In the genomic region with DNA sequence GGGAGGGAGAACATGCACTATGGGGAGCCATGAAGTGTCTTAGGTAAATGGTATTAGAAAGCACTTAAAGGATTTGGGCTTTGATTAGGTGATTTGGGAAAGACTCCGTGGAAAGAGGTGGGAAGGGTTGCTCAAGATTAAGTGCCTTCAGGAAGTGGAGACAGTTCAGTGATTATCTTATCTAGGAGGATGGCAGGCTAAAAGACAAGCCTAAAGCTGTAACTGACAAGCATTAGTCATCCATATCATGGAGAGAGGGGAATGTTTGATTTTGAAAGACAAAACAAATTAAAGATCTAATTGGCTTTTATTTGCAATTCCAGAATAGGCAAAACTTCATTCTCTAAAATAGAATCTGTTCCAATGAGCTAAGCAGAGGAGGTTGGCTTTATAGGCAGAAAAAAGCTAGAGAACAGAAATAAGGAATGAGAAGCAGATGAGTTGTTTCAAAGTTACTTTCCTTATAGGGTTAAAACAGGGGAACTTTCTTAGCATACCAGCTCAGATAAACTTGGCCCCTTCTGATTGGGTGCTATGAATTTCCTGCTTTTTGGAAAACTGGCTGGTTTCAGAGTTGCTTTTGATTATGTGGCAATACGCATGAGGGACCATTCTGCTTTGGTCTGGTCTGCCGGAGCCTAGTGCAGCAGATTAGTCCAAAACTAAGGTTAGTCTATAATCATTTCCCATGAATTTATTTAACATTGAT, we compare ENCODE assay signal across 12 cellular contexts. TPM values are rescaled to one million over a fixed set of nuclear protein-coding genes. Genes with fewer than 3 reads are reported as not detected.
DNase-seq lines count a peak whose midpoint lies in the region; ATAC-seq and TF ChIP-seq lines count a peak whose summit lies in the region.
"Had no signal": no experiment of that assay in that cellular context is flagged by ENCODE, and none has a peak within 500 bp of the region (broad histone marks: within the 10 kb centered on the region; RNA-seq: fewer than 3 reads in every experiment).

No MANE protein-coding gene starts in this region.

- no peaks in the 10 kb centered on the region for H3F3A ChIP-seq in PC-3 (ENCODE audit: low read length, unreplicated experiment)

- TF ChIP-seq POLR2A in esophagus squamous epithelium (IDR thresholded peaks at IDR 0.05) = no peak

- H3K4me3 ChIP-seq in PC-3 (ENCODE audit: low read length) (no peak overlapping the region), endodermal cell (ENCODE audit: low read length) (peak overlapping the region; percentile 87), parathyroid adenoma (ENCODE audit: low read depth, low read length) (no peak overlapping the region), esophagus squamous epithelium (no peak overlapping the region)

- H3K9me3 ChIP-seq in PC-3 (ENCODE audit: low read length) = no peaks in the 10 kb centered on the region
- peaks cover under 1% of the 10 kb centered on the region for H3K9me3 ChIP-seq in endodermal cell (ENCODE audit: control insufficient read depth, low read length)
- no peaks in the 10 kb centered on the region for H3K9me3 ChIP-seq in parathyroid adenoma (ENCODE audit: control insufficient read depth, low read length)
- no peaks in the 10 kb centered on the region for H3K9me3 ChIP-seq in esophagus squamous epithelium

- no peaks in the 10 kb centered on the region for H3K36me3 ChIP-seq in PC-3 (ENCODE audit: low read depth, low read length)
- H3K36me3 ChIP-seq in endodermal cell (ENCODE audit: control insufficient read depth, insufficient read depth, low read length) = peaks cover 9% of the 10 kb centered on the region
- H3K36me3 ChIP-seq in parathyroid adenoma (ENCODE audit: control insufficient read depth, insufficient read depth, low read length) = no peaks in the 10 kb centered on the region
- H3K36me3 ChIP-seq in esophagus squamous epithelium = no peaks in the 10 kb centered on the region

- H3K4me3 Mint-ChIP-seq in activated T-cell treated with anti-CD3 and anti-CD28 coated beads, Interleukin-2, amount 50 U/mL, for 24 hours = peak overlapping the region; percentile 94
- peak overlapping the region; percentile 90 for H3K4me3 Mint-ChIP-seq in endodermal cell

- POLR2A ChIA-PET in PC-3 (lab: Charles Lee; ENCODE audit: unreplicated experiment) = no interaction called here
- POLR2A ChIA-PET in GM10248 (lab: Yijun Ruan, JAX) = no interaction called here

- H3K27ac Mint-ChIP-seq in activated T-cell treated with anti-CD3 and anti-CD28 coated beads, Interleukin-2, amount 50 U/mL, for 24 hours = peak overlapping the region; percentile 96
- H3K27ac Mint-ChIP-seq in endodermal cell = peak overlapping the region; percentile 97

- no peak for TF ChIP-seq CTCF in PC-3 (conservative IDR thresholded peaks at IDR 0.05; ENCODE audit: low read depth, low read length)
- TF ChIP-seq CTCF in endodermal cell (conservative IDR thresholded peaks at IDR 0.05) = no peak
- TF ChIP-seq CTCF in parathyroid adenoma (IDR thresholded peaks at IDR 0.05) = no peak
- no peak for TF ChIP-seq CTCF in esophagus squamous epithelium (IDR thresholded peaks at IDR 0.05)
- no peak for TF ChIP-seq CTCF in GM10248 (IDR thresholded peaks at IDR 0.05; ENCODE audit: control extremely low read depth, extremely low read depth, low read depth, missing control alignments)

- H3K27ac ChIP-seq in PC-3 (ENCODE audit: low read length) (no peak overlapping the region), endodermal cell (ENCODE audit: low read depth, low read length) (no peak overlapping the region), parathyroid adenoma (peak overlapping the region; percentile 92), esophagus squamous epithelium (no peak overlapping the region)

- intact Hi-C loops in PC-3 (cut with micrococcal nuclease) = no loop called here
- intact Hi-C loops in esophagus squamous epithelium (cut with DNase I) = no loop called here

- no peak for DNase-seq in activated T-cell treated with anti-CD3 and anti-CD28 coated beads, Interleukin-2, amount 50 U/mL, for 24 hours
- DNase-seq in activated T-cell treated with anti-CD3 and anti-CD28 coated beads for 4 hours (no peak), PC-3 (no peak), endodermal cell (no peak), esophagus squamous epithelium (lab: John Stamatoyannopoulos, UW) (no peak), GM10248 (ENCODE audit: extremely low spot score) (no peak)
- DNase-seq: activated CD4-positive, alpha-beta T cell treated with anti-CD3 and anti-CD28 coated beads for 48 hours; AML-193; naive B cell; NCI-H1092 had no signal

- H3K9me2 ChIP-seq in PC-3 (replicated peaks; ENCODE audit: low read length) = no peaks in the 10 kb centered on the region

- no peaks in the 10 kb centered on the region for H3K27me3 ChIP-seq in PC-3 (ENCODE audit: low read length)
- no peaks in the 10 kb centered on the region for H3K27me3 ChIP-seq in endodermal cell (ENCODE audit: control insufficient read depth, insufficient read depth, low read length, poor library complexity, severe bottlenecking)
- no peaks in the 10 kb centered on the region for H3K27me3 ChIP-seq in parathyroid adenoma (ENCODE audit: control insufficient read depth, insufficient read depth, low read length)
- H3K27me3 ChIP-seq in esophagus squamous epithelium = no peaks in the 10 kb centered on the region

- ATAC-seq in PC-3 (no peak), HG02623 (IDR thresholded peaks at IDR 0.05; ENCODE audit: unreplicated experiment) (no peak)

- peaks cover 27% of the 10 kb centered on the region for H3K36me3 Mint-ChIP-seq in activated T-cell treated with anti-CD3 and anti-CD28 coated beads, Interleukin-2, amount 50 U/mL, for 24 hours (ENCODE audit: low read depth)
- H3K36me3 Mint-ChIP-seq in endodermal cell (ENCODE audit: low read depth) = peaks cover 4% of the 10 kb centered on the region
- H3K36me3 Mint-ChIP-seq: naive B cell had no signal

- H3K9me3 Mint-ChIP-seq in activated T-cell treated with anti-CD3 and anti-CD28 coated beads, Interleukin-2, amount 50 U/mL, for 24 hours = no peaks in the 10 kb centered on the region
- no peaks in the 10 kb centered on the region for H3K9me3 Mint-ChIP-seq in endodermal cell

- no peaks in the 10 kb centered on the region for H4K20me1 ChIP-seq in PC-3 (ENCODE audit: low read length)

- no TSS peak for BruUV-seq in PC-3 (replicated peaks; lab: Mats Ljungman, UMichigan)

- 43 to 53% methylated on average over 2 to 3 of the region's 3 CpGs for WGBS in endodermal cell (ENCODE audit: insufficient coverage in 1 of 2, insufficient read length in 1 of 2), 2 experiments
- 68 to 70% methylated on average over 3 of the region's 3 CpGs for WGBS in esophagus squamous epithelium, 2 donors

- H2AFZ ChIP-seq in PC-3 (ENCODE audit: low read length) (no peak overlapping the region), parathyroid adenoma (peak overlapping the region; percentile 82)

- peaks cover 35% of the 10 kb centered on the region for H3K4me1 Mint-ChIP-seq in activated T-cell treated with anti-CD3 and anti-CD28 coated beads, Interleukin-2, amount 50 U/mL, for 24 hours (ENCODE audit: low read depth)
- H3K4me1 Mint-ChIP-seq in endodermal cell = peaks cover 45% of the 10 kb centered on the region

- peaks cover 18% of the 10 kb centered on the region for H3K4me1 ChIP-seq in PC-3 (ENCODE audit: insufficient read depth, low read length)
- H3K4me1 ChIP-seq in endodermal cell (ENCODE audit: control insufficient read depth, insufficient read depth, low read length) = peaks cover 19% of the 10 kb centered on the region
- peaks cover 5% of the 10 kb centered on the region for H3K4me1 ChIP-seq in parathyroid adenoma
- peaks cover 5 to 25% (median 7%) of the 10 kb centered on the region in 3 donors for H3K4me1 ChIP-seq in esophagus squamous epithelium

- H3K9ac ChIP-seq in PC-3 (ENCODE audit: low read length) (no peak overlapping the region), endodermal cell (ENCODE audit: extremely low read depth, low read length, poor library complexity, severe bottlenecking) (peak overlapping the region; percentile 9), parathyroid adenoma (no peak overlapping the region)

- H3K79me2 ChIP-seq in PC-3 (ENCODE audit: low read length) = peaks cover 38% of the 10 kb centered on the region
- no peaks in the 10 kb centered on the region for H3K79me2 ChIP-seq in parathyroid adenoma

- H3K27me3 Mint-ChIP-seq in activated T-cell treated with anti-CD3 and anti-CD28 coated beads, Interleukin-2, amount 50 U/mL, for 24 hours = peaks cover under 1% of the 10 kb centered on the region
- H3K27me3 Mint-ChIP-seq in endodermal cell (ENCODE audit: insufficient read depth) = peaks cover 19% of the 10 kb centered on the region

- CTCF ChIA-PET in PC-3 (lab: Charles Lee) (no interaction called here), GM10248 (lab: Yijun Ruan, JAX) (interaction anchor here (1.1 to 1.3 kb wide), 3 partner anchors 14 to 190 kb away, joined by 3 to 4 read pairs (median 3); no protein-coding TSS in a partner anchor)

- H3K4me2 ChIP-seq in PC-3 (ENCODE audit: low read length) (peak overlapping the region; percentile 95; the same call in 1 of the 2 replicates), parathyroid adenoma (ENCODE audit: low read length) (peak overlapping the region; percentile 85)

RNA-seq across cellular contexts. Expression of a gene that starts 1.8 kb away (rescaled TPM):
- total RNA-seq in PC-3 (2014; rRNA removed) (7.6 and 10.1 TPM in 2 replicates), endodermal cell (10 to 100 TPM; 23.6 to 25.7 TPM), esophagus squamous epithelium (10 to 100 TPM in 1 of 4 donors, 1 to 10 TPM in 3; 2.2 to 11.1 (median 4.0) TPM)
- 19.5 TPM for polyA plus RNA-seq in endodermal cell (2013, experiment 1 of 2)
- 25.6 TPM for polyA plus RNA-seq in endodermal cell (2013, experiment 2 of 2)
